In the genomic region with DNA sequence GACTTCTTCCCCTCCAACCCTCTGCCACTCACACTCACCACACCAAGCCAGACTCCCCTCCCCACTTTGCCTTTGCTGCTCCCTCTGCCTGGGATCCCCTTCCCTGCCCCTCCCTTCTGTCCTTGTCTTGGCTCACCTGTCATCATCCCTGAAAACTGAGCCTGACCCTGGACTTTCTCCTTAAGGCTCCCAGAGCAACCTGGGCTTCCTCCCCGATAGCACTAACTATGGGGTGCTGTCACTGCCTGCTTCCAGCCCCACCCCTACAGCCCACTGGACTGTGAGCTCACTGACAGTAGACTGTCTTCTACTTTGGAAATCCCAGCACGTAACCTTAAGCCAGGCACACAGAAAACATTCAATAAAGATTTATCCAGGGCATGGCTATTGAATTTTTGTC, we compare ENCODE assay signal across 23 cellular contexts. TPM values are rescaled to one million over a fixed set of nuclear protein-coding genes. Genes with fewer than 3 reads are reported as not detected.
A peak's percentile ranks its signal among the peaks of the same experiment; 100 is the strongest.
DNase-seq lines count a peak whose midpoint lies in the region; ATAC-seq and TF ChIP-seq lines count a peak whose summit lies in the region.
"Had no signal": no experiment of that assay in that cellular context is flagged by ENCODE, and none has a peak within 500 bp of the region (broad histone marks: within the 10 kb centered on the region; RNA-seq: fewer than 3 reads in every experiment).

No MANE protein-coding gene starts in this region.

- DNase-seq in activated CD4-positive, alpha-beta T cell treated with anti-CD3 and anti-CD28 coated beads, Interleukin-2, amount 10 ng/mL, durations not matched to agents 7 days and 5 days, result no peak
- no peak for DNase-seq in activated CD4-positive, alpha-beta T cell treated with anti-CD3 and anti-CD28 coated beads, Interleukin-2, amount 10 ng/mL, durations not matched to agents 24 days and 14 days
- DNase-seq in neural progenitor cell (ENCODE audit: low spot score) (no peak), hippocampal formation (lab: John Stamatoyannopoulos, UW) (no peak), pons (ENCODE audit: low spot score) (no peak)
- no peak for DNase-seq in stimulated activated naive B cell treated with anti-CD40 and anti-IgM and Interleukin-4, amounts not matched to agents 10 μg/mL and 1 μg/mL and 100 μg/mL, for 72 hours
- DNase-seq: GOT3, HCEC 1CT, KBM-7, MV-4-11, NCI-H1105 treated with DMSO at 0.1 percent for 48 hours, NCI-H146, NCI-H1930, NCI-H2107, NCI-H524, NCI-H748 treated with DMSO at 0.1 percent for 48 hours, SIG-M5, SK-N-SH had no signal

- H3K27ac ChIP-seq in HEK293 (ENCODE audit: extremely low read depth, low read depth, low read length), result no peak overlapping the region
- no peak overlapping the region for H3K27ac ChIP-seq in neural progenitor cell
- H3K27ac ChIP-seq: 22Rv1, C4-2B had no signal

- intact Hi-C loops in activated CD4-positive, alpha-beta T cell treated with anti-CD3 and anti-CD28 coated beads, Interleukin-2, amount 10 ng/mL, durations not matched to agents 24 days and 14 days (cut with micrococcal nuclease), result no loop called here

- H3K4me3 ChIP-seq in HEK293 (ENCODE audit: low read depth, low read length), result no peak overlapping the region
- H3K4me3 ChIP-seq in neural progenitor cell, result no peak overlapping the region

- peaks cover 4% of the 10 kb centered on the region for H3K36me3 Mint-ChIP-seq in activated CD4-positive, alpha-beta T cell treated with anti-CD3 and anti-CD28 coated beads, Interleukin-2, amount 10 ng/mL, durations not matched to agents 7 days and 5 days (ENCODE audit: low read depth)
- peaks cover 4% of the 10 kb centered on the region for H3K36me3 Mint-ChIP-seq in activated CD4-positive, alpha-beta T cell treated with anti-CD3 and anti-CD28 coated beads, Interleukin-2, amount 10 ng/mL, durations not matched to agents 24 days and 14 days (ENCODE audit: low read depth)
- no peaks in the 10 kb centered on the region for H3K36me3 Mint-ChIP-seq in neural progenitor cell
- H3K36me3 Mint-ChIP-seq in stimulated activated naive B cell treated with anti-CD40 and anti-IgM and Interleukin-4, amounts not matched to agents 10 μg/mL and 1 μg/mL and 100 μg/mL, for 72 hours, result peaks cover 7 to 8% of the 10 kb centered on the region in 2 donors

- no peaks in the 10 kb centered on the region for H3K27me3 ChIP-seq in neural progenitor cell

- peaks cover 12% of the 10 kb centered on the region for H3K4me1 Mint-ChIP-seq in activated CD4-positive, alpha-beta T cell treated with anti-CD3 and anti-CD28 coated beads, Interleukin-2, amount 10 ng/mL, durations not matched to agents 7 days and 5 days
- H3K4me1 Mint-ChIP-seq in activated CD4-positive, alpha-beta T cell treated with anti-CD3 and anti-CD28 coated beads, Interleukin-2, amount 10 ng/mL, durations not matched to agents 24 days and 14 days, result peaks cover 30% of the 10 kb centered on the region
- peaks cover 13% of the 10 kb centered on the region for H3K4me1 Mint-ChIP-seq in neural progenitor cell
- H3K4me1 Mint-ChIP-seq in stimulated activated naive B cell treated with anti-CD40 and anti-IgM and Interleukin-4, amounts not matched to agents 10 μg/mL and 1 μg/mL and 100 μg/mL, for 72 hours, result peaks cover 48 to 53% of the 10 kb centered on the region in 2 donors

- no peaks in the 10 kb centered on the region for H3K79me2 ChIP-seq in neural progenitor cell (ENCODE audit: low read depth)

- no peak overlapping the region for H3K9ac ChIP-seq in neural progenitor cell
- H3K9ac ChIP-seq: SK-N-SH had no signal

- no peaks in the 10 kb centered on the region for H4K20me1 ChIP-seq in neural progenitor cell (ENCODE audit: low read depth)

- H3K9me3 ChIP-seq in HEK293 (ENCODE audit: control insufficient read depth, insufficient read depth, low read depth, low read length) (no peaks in the 10 kb centered on the region), neural progenitor cell (ENCODE audit: low read depth) (no peaks in the 10 kb centered on the region)
- H3K9me3 ChIP-seq: SK-N-SH had no signal

- peak overlapping the region; percentile 65 for H3K27ac Mint-ChIP-seq in activated CD4-positive, alpha-beta T cell treated with anti-CD3 and anti-CD28 coated beads, Interleukin-2, amount 10 ng/mL, durations not matched to agents 7 days and 5 days
- H3K27ac Mint-ChIP-seq in activated CD4-positive, alpha-beta T cell treated with anti-CD3 and anti-CD28 coated beads, Interleukin-2, amount 10 ng/mL, durations not matched to agents 24 days and 14 days, result no peak overlapping the region
- no peak overlapping the region for H3K27ac Mint-ChIP-seq in neural progenitor cell
- H3K27ac Mint-ChIP-seq in stimulated activated naive B cell treated with anti-CD40 and anti-IgM and Interleukin-4, amounts not matched to agents 10 μg/mL and 1 μg/mL and 100 μg/mL, for 72 hours, result peak overlapping the region; percentile 52
- H3K27ac Mint-ChIP-seq: B cell had no signal

- ATAC-seq in stimulated activated naive B cell treated with anti-CD40 and anti-IgM and Interleukin-4, amounts not matched to agents 10 μg/mL and 1 μg/mL and 100 μg/mL, for 72 hours (replicated peaks), result no peak
- no peak for ATAC-seq in GM19452 (IDR thresholded peaks at IDR 0.05; ENCODE audit: unreplicated experiment)

- POLR2A ChIA-PET in activated CD4-positive, alpha-beta T cell treated with anti-CD3 and anti-CD28 coated beads, Interleukin-2, amount 10 ng/mL, durations not matched to agents 7 days and 5 days (lab: Charles Lee), result no interaction called here
- POLR2A ChIA-PET in HEK293 (lab: Yijun Ruan, JAX), result no interaction called here

- peaks cover 7% of the 10 kb centered on the region for H3K9me3 Mint-ChIP-seq in activated CD4-positive, alpha-beta T cell treated with anti-CD3 and anti-CD28 coated beads, Interleukin-2, amount 10 ng/mL, durations not matched to agents 7 days and 5 days
- H3K9me3 Mint-ChIP-seq in activated CD4-positive, alpha-beta T cell treated with anti-CD3 and anti-CD28 coated beads, Interleukin-2, amount 10 ng/mL, durations not matched to agents 24 days and 14 days, result peaks cover 3% of the 10 kb centered on the region
- peaks cover 2% of the 10 kb centered on the region for H3K9me3 Mint-ChIP-seq in neural progenitor cell
- H3K9me3 Mint-ChIP-seq in stimulated activated naive B cell treated with anti-CD40 and anti-IgM and Interleukin-4, amounts not matched to agents 10 μg/mL and 1 μg/mL and 100 μg/mL, for 72 hours, result peaks cover 0 to 3% of the 10 kb centered on the region in 2 donors

- CTCF ChIA-PET in activated CD4-positive, alpha-beta T cell treated with anti-CD3 and anti-CD28 coated beads, Interleukin-2, amount 10 ng/mL, durations not matched to agents 7 days and 5 days (lab: Charles Lee), result interaction anchor here (0.8 to 4.7 kb wide), 7 partner anchors 8 to 124 kb away, joined by 3 to 23 read pairs (median 4); a partner anchor contains a TSS
- CTCF ChIA-PET in HEK293 (lab: Yijun Ruan, JAX), result no interaction called here

- H3K4me3 Mint-ChIP-seq in activated CD4-positive, alpha-beta T cell treated with anti-CD3 and anti-CD28 coated beads, Interleukin-2, amount 10 ng/mL, durations not matched to agents 7 days and 5 days, result no peak overlapping the region
- H3K4me3 Mint-ChIP-seq in activated CD4-positive, alpha-beta T cell treated with anti-CD3 and anti-CD28 coated beads, Interleukin-2, amount 10 ng/mL, durations not matched to agents 24 days and 14 days, result no peak overlapping the region
- H3K4me3 Mint-ChIP-seq in neural progenitor cell, result peak overlapping the region; percentile 2
- no peak overlapping the region for H3K4me3 Mint-ChIP-seq in stimulated activated naive B cell treated with anti-CD40 and anti-IgM and Interleukin-4, amounts not matched to agents 10 μg/mL and 1 μg/mL and 100 μg/mL, for 72 hours
- H3K4me3 Mint-ChIP-seq: B cell had no signal

- H3K36me3 ChIP-seq in HEK293 (ENCODE audit: control insufficient read depth in 2 of 2, insufficient read depth in 1 of 2, low read length in 2 of 2) (no peaks in the 10 kb centered on the region), neural progenitor cell (no peaks in the 10 kb centered on the region)

- no peak overlapping the region for H2AFZ ChIP-seq in neural progenitor cell (replicated peaks)

- no peaks in the 10 kb centered on the region for H3K27me3 Mint-ChIP-seq in activated CD4-positive, alpha-beta T cell treated with anti-CD3 and anti-CD28 coated beads, Interleukin-2, amount 10 ng/mL, durations not matched to agents 7 days and 5 days
- H3K27me3 Mint-ChIP-seq in activated CD4-positive, alpha-beta T cell treated with anti-CD3 and anti-CD28 coated beads, Interleukin-2, amount 10 ng/mL, durations not matched to agents 24 days and 14 days, result no peaks in the 10 kb centered on the region
- H3K27me3 Mint-ChIP-seq in neural progenitor cell (ENCODE audit: insufficient read depth, low read depth), result peaks cover 8% of the 10 kb centered on the region
- peaks cover 7 to 21% of the 10 kb centered on the region in 2 donors for H3K27me3 Mint-ChIP-seq in stimulated activated naive B cell treated with anti-CD40 and anti-IgM and Interleukin-4, amounts not matched to agents 10 μg/mL and 1 μg/mL and 100 μg/mL, for 72 hours

- no peaks in the 10 kb centered on the region for H3F3A ChIP-seq in neural progenitor cell (ENCODE audit: low read depth)

- H3K4me1 ChIP-seq in HEK293 (ENCODE audit: control insufficient read depth, insufficient read depth, low read length) (no peaks in the 10 kb centered on the region), neural progenitor cell (peaks cover 10% of the 10 kb centered on the region)

- H3K4me2 ChIP-seq in neural progenitor cell, result no peak overlapping the region
- H3K4me2 ChIP-seq: SK-N-SH had no signal

- TF ChIP-seq CTCF in HEK293 (tag by site-specific recombination; IDR thresholded peaks at IDR 0.05) (no peak), neural progenitor cell (IDR thresholded peaks at IDR 0.05) (no peak)

RNA-seq across cellular contexts. Expression of a gene that starts 9.5 kb away (rescaled TPM):
- 10 to 100 TPM; 39.5 to 42.4 TPM for total RNA-seq in activated CD4-positive, alpha-beta T cell treated with anti-CD3 and anti-CD28 coated beads, Interleukin-2, amount 10 ng/mL, durations not matched to agents 7 days and 5 days
- total RNA-seq in activated CD4-positive, alpha-beta T cell treated with anti-CD3 and anti-CD28 coated beads, Interleukin-2, amount 10 ng/mL, durations not matched to agents 24 days and 14 days, result 190 and 193 TPM in 2 replicates
- total RNA-seq in neural progenitor cell (ENCODE audit: low replicate concordance), result 2.7 and 5.0 TPM in 2 replicates

Comparison
In these comparisons a context has a peak if more than half of its experiments do, and no peak if none do; other contexts are left out.
1. H3K27ac Mint-ChIP-seq: peak in activated CD4-positive, alpha-beta T cell treated with anti-CD3 and anti-CD28 coated beads, Interleukin-2, amount 10 ng/mL, durations not matched to agents 7 days and 5 days (single experiment) and stimulated activated naive B cell treated with anti-CD40 and anti-IgM and Interleukin-4, amounts not matched to agents 10 μg/mL and 1 μg/mL and 100 μg/mL, for 72 hours (single experiment); none in activated CD4-positive, alpha-beta T cell treated with anti-CD3 and anti-CD28 coated beads, Interleukin-2, amount 10 ng/mL, durations not matched to agents 24 days and 14 days (single experiment) and neural progenitor cell (single experiment).